ENCODE assay signal across 21 cellular contexts in genomic region chr12:2681426-2682205, GRCh38.
DNase-seq lines count a peak whose midpoint lies in the region; ATAC-seq and TF ChIP-seq lines count a peak whose summit lies in the region.
"Had no signal": no experiment of that assay in that cellular context is flagged by ENCODE, and none has a peak within 500 bp of the region (broad histone marks: within the 10 kb centered on the region; RNA-seq: fewer than 3 reads in every experiment).

No MANE protein-coding gene starts in this region.

- TF ChIP-seq CTCF in endodermal cell (conservative IDR thresholded peaks at IDR 0.05) (no peak), vagina (IDR thresholded peaks at IDR 0.05) (no peak), GM13977 (IDR thresholded peaks at IDR 0.05; ENCODE audit: extremely low read depth, insufficient read depth, missing control alignments) (no peak)

- 68 to 72% methylated on average over 12 to 13 of the region's 13 CpGs for WGBS in endodermal cell (ENCODE audit: insufficient coverage in 1 of 2, insufficient read length in 1 of 2), 2 experiments

- H3K27me3 Mint-ChIP-seq in activated CD8-positive, alpha-beta memory T cell treated with anti-CD3 and anti-CD28 coated beads, Interleukin-2, amount 10 ng/mL, durations not matched to agents 7 days and 5 days = no peaks in the 10 kb centered on the region
- no peaks in the 10 kb centered on the region for H3K27me3 Mint-ChIP-seq in endodermal cell (ENCODE audit: insufficient read depth)
- H3K27me3 Mint-ChIP-seq in naive thymus-derived CD8-positive, alpha-beta T cell = no peaks in the 10 kb centered on the region
- H3K27me3 Mint-ChIP-seq: activated naive CD8-positive, alpha-beta T cell treated with anti-CD3 and anti-CD28 coated beads, Interleukin-2, amount 50 U/mL, for 24 hours had no signal

- ATAC-seq in activated CD8-positive, alpha-beta memory T cell treated with anti-CD3 and anti-CD28 coated beads, Interleukin-2, amount 10 ng/mL, durations not matched to agents 7 days and 5 days = peak; percentile 6
- peak; percentile 10 to 12 for ATAC-seq in naive thymus-derived CD8-positive, alpha-beta T cell
- ATAC-seq: activated naive CD8-positive, alpha-beta T cell treated with anti-CD3 and anti-CD28 coated beads, Interleukin-2, amount 50 U/mL, for 24 hours; upper lobe of right lung had no signal

- no peak for TF ChIP-seq POLR2A in vagina (IDR thresholded peaks at IDR 0.05)

- H3K9me3 Mint-ChIP-seq in activated CD8-positive, alpha-beta memory T cell treated with anti-CD3 and anti-CD28 coated beads, Interleukin-2, amount 10 ng/mL, durations not matched to agents 7 days and 5 days (ENCODE audit: low read depth) = peaks cover 3% of the 10 kb centered on the region
- H3K9me3 Mint-ChIP-seq in endodermal cell = peaks cover 2% of the 10 kb centered on the region
- H3K9me3 Mint-ChIP-seq in naive thymus-derived CD8-positive, alpha-beta T cell = no peaks in the 10 kb centered on the region

- H3K36me3 Mint-ChIP-seq in activated CD8-positive, alpha-beta memory T cell treated with anti-CD3 and anti-CD28 coated beads, Interleukin-2, amount 10 ng/mL, durations not matched to agents 7 days and 5 days = peaks cover 2% of the 10 kb centered on the region
- no peaks in the 10 kb centered on the region for H3K36me3 Mint-ChIP-seq in endodermal cell (ENCODE audit: low read depth)
- peaks cover 0 to 1% (median under 1%) of the 10 kb centered on the region in 3 donors for H3K36me3 Mint-ChIP-seq in naive thymus-derived CD8-positive, alpha-beta T cell

- H3K4me1 ChIP-seq in endodermal cell (ENCODE audit: control insufficient read depth, insufficient read depth, low read length) (no peaks in the 10 kb centered on the region), vagina (no peaks in the 10 kb centered on the region)
- H3K4me1 ChIP-seq: BE2C, Caco-2, left lung, prostate gland, upper lobe of right lung had no signal

- H3K27ac Mint-ChIP-seq in activated CD8-positive, alpha-beta memory T cell treated with anti-CD3 and anti-CD28 coated beads, Interleukin-2, amount 10 ng/mL, durations not matched to agents 7 days and 5 days = no peak overlapping the region
- no peak overlapping the region for H3K27ac Mint-ChIP-seq in endodermal cell
- H3K27ac Mint-ChIP-seq in naive thymus-derived CD8-positive, alpha-beta T cell = peak overlapping the region in 5 of 10 donors; percentile 45 to 97 (median 51)
- H3K27ac Mint-ChIP-seq: activated naive CD8-positive, alpha-beta T cell treated with anti-CD3 and anti-CD28 coated beads, Interleukin-2, amount 50 U/mL, for 24 hours had no signal

- no peak overlapping the region for H3K9ac ChIP-seq in endodermal cell (ENCODE audit: extremely low read depth, low read length, poor library complexity, severe bottlenecking)

- no peaks in the 10 kb centered on the region for H3K9me3 ChIP-seq in endodermal cell (ENCODE audit: control insufficient read depth, low read length)
- no peaks in the 10 kb centered on the region for H3K9me3 ChIP-seq in vagina
- H3K9me3 ChIP-seq: BE2C, Caco-2, left lung, prostate gland, upper lobe of right lung had no signal

- no peak overlapping the region for H3K4me3 ChIP-seq in endodermal cell (ENCODE audit: low read length)
- H3K4me3 ChIP-seq in vagina = no peak overlapping the region
- H3K4me3 ChIP-seq: left lung, prostate gland, upper lobe of right lung had no signal

- H3K36me3 ChIP-seq in endodermal cell (ENCODE audit: control insufficient read depth, insufficient read depth, low read length) (no peaks in the 10 kb centered on the region), vagina (no peaks in the 10 kb centered on the region)
- H3K36me3 ChIP-seq: BE2C, left lung, prostate gland, WERI-Rb-1 had no signal

- POLR2A ChIA-PET in naive thymus-derived CD8-positive, alpha-beta T cell (lab: Charles Lee) = interaction anchor here (2.2 kb wide), 1 partner anchor 10 kb away, joined by 9 read pairs; no protein-coding TSS in a partner anchor

- no peak overlapping the region for H3K27ac ChIP-seq in endodermal cell (ENCODE audit: low read depth, low read length)
- H3K27ac ChIP-seq in vagina = no peak overlapping the region
- H3K27ac ChIP-seq: left lung, prostate gland, upper lobe of right lung, WERI-Rb-1 had no signal

- H3K4me3 Mint-ChIP-seq in activated CD8-positive, alpha-beta memory T cell treated with anti-CD3 and anti-CD28 coated beads, Interleukin-2, amount 10 ng/mL, durations not matched to agents 7 days and 5 days = no peak overlapping the region
- no peak overlapping the region for H3K4me3 Mint-ChIP-seq in endodermal cell
- H3K4me3 Mint-ChIP-seq in naive thymus-derived CD8-positive, alpha-beta T cell = no peak overlapping the region
- H3K4me3 Mint-ChIP-seq: activated naive CD8-positive, alpha-beta T cell treated with anti-CD3 and anti-CD28 coated beads, Interleukin-2, amount 50 U/mL, for 24 hours had no signal

- H3K27me3 ChIP-seq in endodermal cell (ENCODE audit: control insufficient read depth, insufficient read depth, low read length, poor library complexity, severe bottlenecking) (no peaks in the 10 kb centered on the region), vagina (no peaks in the 10 kb centered on the region)
- H3K27me3 ChIP-seq: upper lobe of right lung had no signal

- intact Hi-C loops in vagina (cut with DNase I) = no loop called here

- no peak for DNase-seq in activated CD8-positive, alpha-beta memory T cell treated with anti-CD3 and anti-CD28 coated beads, Interleukin-2, amount 10 ng/mL, durations not matched to agents 7 days and 5 days
- DNase-seq in activated CD8-positive, alpha-beta memory T cell treated with anti-CD3 and anti-CD28 coated beads, Interleukin-2, amount 50 U/mL, for 48 hours = no peak
- DNase-seq in endodermal cell = peak; percentile 57
- no peak for DNase-seq in naive thymus-derived CD8-positive, alpha-beta T cell
- peak; percentile 58 to 65 for DNase-seq in vagina (ENCODE audit: extremely low spot score in 2 of 2)
- no peak for DNase-seq in SKM-1 treated with dmso at 0.1 percent for 144 hours (lab: John Stamatoyannopoulos, UW; ENCODE audit: unreplicated experiment)
- DNase-seq in GM13977 (ENCODE audit: low spot score) = no peak
- DNase-seq in HuH-7 (ENCODE audit: low spot score) = no peak
- DNase-seq: activated CD4-positive, alpha-beta T cell treated with anti-CD3 and anti-CD28 coated beads, Interleukin-2, amount 50 U/mL, for 1 hour; activated naive CD8-positive, alpha-beta T cell treated with anti-CD3 and anti-CD28 coated beads, Interleukin-2, amount 50 U/mL, for 24 hours; cerebellar nuclear complex; effector CD4-positive, alpha-beta T cell; left lung; NCI-H2029 treated with DMSO at 0.1 percent for 48 hours; Right ventricle myocardium superior; T-helper 9 cell; upper lobe of right lung had no signal

- CTCF ChIA-PET in activated CD8-positive, alpha-beta memory T cell treated with anti-CD3 and anti-CD28 coated beads, Interleukin-2, amount 10 ng/mL, durations not matched to agents 7 days and 5 days (lab: Charles Lee) = interaction anchor here (1.9 to 6.3 kb wide), 6 partner anchors 10 to 114 kb away, joined by 5 to 68 read pairs (median 8); partner anchors contain the start of gene FKBP4

- in situ Hi-C loops in GM13977 (cut with MboI; ENCODE audit: low pct_unique_long_range_greater_than_20kb, low sequenced_read_pairs, unreplicated experiment) = no loop called here

- peaks cover 2% of the 10 kb centered on the region for H3K4me1 Mint-ChIP-seq in activated CD8-positive, alpha-beta memory T cell treated with anti-CD3 and anti-CD28 coated beads, Interleukin-2, amount 10 ng/mL, durations not matched to agents 7 days and 5 days
- no peaks in the 10 kb centered on the region for H3K4me1 Mint-ChIP-seq in endodermal cell
- H3K4me1 Mint-ChIP-seq in naive thymus-derived CD8-positive, alpha-beta T cell = peaks cover 4 to 21% (median 12%) of the 10 kb centered on the region in 4 donors

Comparison
In these comparisons a context has a peak if more than half of its experiments do, and no peak if none do; other contexts are left out.
1. DNase-seq: peak in endodermal cell (single experiment) and vagina (2 of 2); none in activated CD8-positive, alpha-beta memory T cell treated with anti-CD3 and anti-CD28 coated beads, Interleukin-2, amount 10 ng/mL, durations not matched to agents 7 days and 5 days (single experiment), activated CD8-positive, alpha-beta memory T cell treated with anti-CD3 and anti-CD28 coated beads, Interleukin-2, amount 50 U/mL, for 48 hours (single experiment), naive thymus-derived CD8-positive, alpha-beta T cell (0 of 10), SKM-1 treated with dmso at 0.1 percent for 144 hours (single experiment), GM13977 (single experiment) and HuH-7 (single experiment).